In genomic region chr19:48780684-48781391, GRCh38 we compare ENCODE assay signal across 11 cellular contexts. TPM values are rescaled to one million over a fixed set of nuclear protein-coding genes. Genes with fewer than 3 reads are reported as not detected.
A peak's percentile ranks its signal among the peaks of the same experiment; 100 is the strongest.
DNase-seq lines count a peak whose midpoint lies in the region; ATAC-seq and TF ChIP-seq lines count a peak whose summit lies in the region.
"Had no signal": no experiment of that assay in that cellular context is flagged by ENCODE, and none has a peak within 500 bp of the region (broad histone marks: within the 10 kb centered on the region; RNA-seq: fewer than 3 reads in every experiment).

No MANE protein-coding gene starts in this region.

- no peaks in the 10 kb centered on the region for H3K9me3 Mint-ChIP-seq in CD4-positive, alpha-beta T cell

- intact Hi-C loops in CD4-positive, alpha-beta T cell (cut with DNase I, micrococcal nuclease): no loop called here

- POLR2A ChIA-PET in CD4-positive, alpha-beta T cell (lab: Charles Lee): no interaction called here

- DNase-seq in Ammon's horn (ENCODE audit: low spot score) (peak; percentile 9), HUDEP-2 (lab: John Stamatoyannopoulos, UW; ENCODE audit: unreplicated experiment in 76 of 76) (peak in 68 of 76 experiments; percentile 29 to 92 (median 72)), cardiac fibroblast (ENCODE audit: low read depth in 2 of 2) (peak; percentile 62 to 73), mucosa of gallbladder (ENCODE audit: low spot score) (peak; percentile 49), NCI-H1694 (lab: John Stamatoyannopoulos, UW) (no peak), DMS 273 treated with DMSO at 0.1 percent for 48 hours (lab: John Stamatoyannopoulos, UW) (no peak)
- no peak for DNase-seq in CD4-positive, alpha-beta T cell
- DNase-seq: activated effector memory CD4-positive, alpha-beta T cell treated with Interleukin-2 at 50 U/mL for 16 hours had no signal

- peaks cover 4% of the 10 kb centered on the region for H3K4me1 Mint-ChIP-seq in CD4-positive, alpha-beta T cell (ENCODE audit: low read depth)

- no peak for ATAC-seq in CD4-positive, alpha-beta T cell (ENCODE audit: poor library complexity)
- ATAC-seq in HG02610 (IDR thresholded peaks at IDR 0.05; ENCODE audit: unreplicated experiment): no peak

- no peak overlapping the region for H3K4me3 Mint-ChIP-seq in CD4-positive, alpha-beta T cell

- no peak overlapping the region for H3K27ac Mint-ChIP-seq in CD4-positive, alpha-beta T cell

- CTCF ChIA-PET in CD4-positive, alpha-beta T cell (lab: Charles Lee): no interaction called here

- no peak overlapping the region for H3K4me3 ChIP-seq in cardiac fibroblast (replicated peaks in 1 of 2; ENCODE audit: low read depth in 2 of 2, low read length in 2 of 2)
- H3K4me3 ChIP-seq: SJSA1 had no signal

- H3K36me3 Mint-ChIP-seq in CD4-positive, alpha-beta T cell (ENCODE audit: low read depth): no peaks in the 10 kb centered on the region

- H3K27me3 ChIP-seq in CD4-positive, alpha-beta T cell (ENCODE audit: control insufficient read depth, insufficient read depth, low read length): no peaks in the 10 kb centered on the region
- H3K27me3 ChIP-seq: SJSA1 had no signal

- peaks cover 22% of the 10 kb centered on the region for H3K27me3 Mint-ChIP-seq in CD4-positive, alpha-beta T cell

- no peaks in the 10 kb centered on the region for H3K9me3 ChIP-seq in CD4-positive, alpha-beta T cell (ENCODE audit: control insufficient read depth, low read length)
- H3K9me3 ChIP-seq: SJSA1 had no signal

- no peak for TF ChIP-seq CTCF in cardiac fibroblast (IDR thresholded peaks at IDR 0.05; ENCODE audit: low read depth, low read length)
- TF ChIP-seq CTCF in CD4-positive, alpha-beta T cell (IDR thresholded peaks at IDR 0.05): no peak

- H3K27ac ChIP-seq in CD4-positive, alpha-beta T cell (ENCODE audit: low read depth, low read length): no peak overlapping the region
- H3K27ac ChIP-seq: SJSA1 had no signal

RNA-seq across cellular contexts. Expression of gene FGF21, which starts 25.5 kb away (rescaled TPM):
- not detected for total RNA-seq in mucosa of gallbladder
- total RNA-seq in CD4-positive, alpha-beta T cell: not detected
- total RNA-seq: SJSA1, ureter had no signal

RNA-seq across cellular contexts. Expression of gene FUT1, which starts 28.4 kb away (rescaled TPM):
- 1.0 TPM for total RNA-seq in mucosa of gallbladder
- total RNA-seq in CD4-positive, alpha-beta T cell: not detected
- total RNA-seq: SJSA1 had no signal

RNA-seq across cellular contexts. Expression of gene BCAT2, which starts 30.0 kb away (rescaled TPM):
- total RNA-seq in mucosa of gallbladder: 56.3 TPM
- 10 to 100 TPM; 10.5 to 11.0 TPM for total RNA-seq in CD4-positive, alpha-beta T cell

RNA-seq across cellular contexts. Expression of gene IZUMO1, which starts 34.1 kb away (rescaled TPM):
- total RNA-seq in mucosa of gallbladder: 0.20 TPM
- total RNA-seq in CD4-positive, alpha-beta T cell: not detected
- total RNA-seq: SJSA1 had no signal

RNA-seq across cellular contexts. Expression of gene RASIP1, which starts 40.4 kb away (rescaled TPM):
- 13.1 TPM for total RNA-seq in mucosa of gallbladder
- under 1 TPM; 0.55 to 0.56 TPM for total RNA-seq in CD4-positive, alpha-beta T cell

Comparison
In these comparisons a context has a peak if more than half of its experiments do, and no peak if none do; other contexts are left out.
1. DNase-seq: peak in Ammon's horn (single experiment), HUDEP-2 (68 of 76), cardiac fibroblast (2 of 2) and mucosa of gallbladder (single experiment); none in CD4-positive, alpha-beta T cell (0 of 10), NCI-H1694 (single experiment) and DMS 273 treated with DMSO at 0.1 percent for 48 hours (single experiment).